ENCODE assay signal across 25 cellular contexts in the genomic region with DNA sequence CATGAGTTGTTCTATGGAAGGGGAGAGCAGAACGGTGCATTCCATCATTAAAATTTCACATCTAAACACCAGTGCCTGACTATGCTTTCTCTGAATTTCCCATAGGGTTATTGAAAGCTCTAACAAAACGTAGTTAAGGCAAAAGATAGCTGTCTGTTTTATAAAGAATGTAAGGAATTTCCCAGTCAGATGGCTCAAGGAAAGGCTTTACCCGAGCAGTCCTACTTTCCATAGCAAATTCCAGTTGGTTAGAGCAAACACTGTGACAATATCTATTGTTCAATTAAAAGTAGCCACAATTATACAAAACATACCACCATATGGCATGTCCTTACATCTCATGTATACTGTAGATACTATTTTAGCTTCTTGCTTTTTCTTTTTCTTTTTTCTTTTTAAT.
"Had no signal": no experiment of that assay in that cellular context is flagged by ENCODE, and none has a peak within 500 bp of the region (broad histone marks: within the 10 kb centered on the region; RNA-seq: fewer than 3 reads in every experiment).

No MANE protein-coding gene starts in this region.

- H3K9me3 ChIP-seq: adrenal gland, ascending aorta, gastroesophageal sphincter, lower lobe of right lung, neutrophil, ovary, prostate gland, right atrium auricular region had no signal

- H3K4me1 ChIP-seq: adrenal gland, ascending aorta, gastroesophageal sphincter, lower lobe of right lung, prostate gland, right atrium auricular region had no signal

- H3K27me3 ChIP-seq: adrenal gland, ascending aorta, gastroesophageal sphincter, neutrophil, ovary, right atrium auricular region had no signal

- H3K27ac Mint-ChIP-seq: activated CD8-positive, alpha-beta T cell treated with anti-CD3 and anti-CD28 coated beads, Interleukin-2, amount 10 ng/mL, durations not matched to agents 7 days and 5 days; activated naive CD4-positive, alpha-beta T cell treated with anti-CD3 and anti-CD28 coated beads, Interleukin-2, amount 50 U/mL, for 24 hours; natural killer cell treated with Interleukin-12 subunit alpha and Interleukin-12 subunit beta and Interleukin-15 and Interleukin-18, amount 100 ng/mL, for 72 hours; T-cell; T-helper 2 cell treated with Interferon-gamma antibody and Interleukin-4, amounts not matched to agents 5 μg/mL and 100 μg/mL, for 36 hours had no signal

- H3K27ac ChIP-seq: adrenal gland, ascending aorta, coronary artery, epithelial cell of prostate, gastroesophageal sphincter, lower lobe of right lung, neutrophil, ovary, prostate gland, right atrium auricular region, VCaP had no signal

- H3K4me3 Mint-ChIP-seq: activated CD8-positive, alpha-beta T cell treated with anti-CD3 and anti-CD28 coated beads, Interleukin-2, amount 10 ng/mL, durations not matched to agents 7 days and 5 days; activated naive CD4-positive, alpha-beta T cell treated with anti-CD3 and anti-CD28 coated beads, Interleukin-2, amount 50 U/mL, for 24 hours; natural killer cell treated with Interleukin-12 subunit alpha and Interleukin-12 subunit beta and Interleukin-15 and Interleukin-18, amount 100 ng/mL, for 72 hours; T-cell; T-helper 2 cell treated with Interferon-gamma antibody and Interleukin-4, amounts not matched to agents 5 μg/mL and 100 μg/mL, for 36 hours had no signal

- H3K4me3 ChIP-seq: adrenal gland, ascending aorta, coronary artery, gastroesophageal sphincter, lower lobe of right lung, ovary, prostate gland, right atrium auricular region had no signal

- H3K27me3 Mint-ChIP-seq: activated naive CD4-positive, alpha-beta T cell treated with anti-CD3 and anti-CD28 coated beads, Interleukin-2, amount 50 U/mL, for 24 hours; natural killer cell treated with Interleukin-12 subunit alpha and Interleukin-12 subunit beta and Interleukin-15 and Interleukin-18, amount 100 ng/mL, for 72 hours; T-cell had no signal

- H3K36me3 ChIP-seq: adrenal gland, ascending aorta, gastroesophageal sphincter, lower lobe of right lung, neutrophil, ovary, prostate gland, right atrium auricular region had no signal

- ATAC-seq: activated CD8-positive, alpha-beta T cell treated with anti-CD3 and anti-CD28 coated beads, Interleukin-2, amount 10 ng/mL, durations not matched to agents 7 days and 5 days; gastroesophageal sphincter; left lobe of liver; lower lobe of right lung; natural killer cell treated with Interleukin-12 subunit alpha and Interleukin-12 subunit beta and Interleukin-15 and Interleukin-18, amount 100 ng/mL, for 72 hours; stimulated activated naive CD8-positive, alpha-beta T cell treated with anti-CD3 and anti-CD28 coated beads, Interleukin-15, Interleukin-2, amounts not matched to agents 100 U/mL and 50 U/mL, for 24 hours; T-cell had no signal

- H3K4me1 Mint-ChIP-seq: activated naive CD4-positive, alpha-beta T cell treated with anti-CD3 and anti-CD28 coated beads, Interleukin-2, amount 50 U/mL, for 24 hours; T-cell had no signal

- H3K36me3 Mint-ChIP-seq: activated naive CD4-positive, alpha-beta T cell treated with anti-CD3 and anti-CD28 coated beads, Interleukin-2, amount 50 U/mL, for 24 hours; natural killer cell treated with Interleukin-12 subunit alpha and Interleukin-12 subunit beta and Interleukin-15 and Interleukin-18, amount 100 ng/mL, for 72 hours; T-cell had no signal

- DNase-seq: activated CD4-positive, alpha-beta T cell treated with anti-CD3 and anti-CD28 coated beads for 1 hour; activated CD4-positive, alpha-beta T cell treated with anti-CD3 and anti-CD28 coated beads, Interleukin-2, amount 50 U/mL, for 1 hour; activated CD8-positive, alpha-beta T cell treated with anti-CD3 and anti-CD28 coated beads, Interleukin-2, amount 10 ng/mL, durations not matched to agents 7 days and 5 days; activated gamma-delta T cell treated with Interleukin-2 at 50 U/mL for 16 hours; adrenal gland; head of caudate nucleus; hypothalamus; lower lobe of right lung; ovary; stimulated activated CD4-positive, alpha-beta T cell treated with anti-CD3 and anti-CD28 coated beads, Interleukin-12 subunit alpha, Interleukin-12 subunit beta, amount 100 ng/mL, for 4 hours; stimulated activated CD4-positive, alpha-beta T cell treated with anti-CD3 and anti-CD28 coated beads, Interleukin-4, amount 100 ng/mL, for 4 hours; stimulated activated naive CD8-positive, alpha-beta T cell treated with anti-CD3 and anti-CD28 coated beads, Interleukin-15, Interleukin-2, amounts not matched to agents 100 U/mL and 50 U/mL, for 24 hours; T-cell had no signal
